17 cellular contexts compared by ENCODE assay signal in the genomic region with DNA sequence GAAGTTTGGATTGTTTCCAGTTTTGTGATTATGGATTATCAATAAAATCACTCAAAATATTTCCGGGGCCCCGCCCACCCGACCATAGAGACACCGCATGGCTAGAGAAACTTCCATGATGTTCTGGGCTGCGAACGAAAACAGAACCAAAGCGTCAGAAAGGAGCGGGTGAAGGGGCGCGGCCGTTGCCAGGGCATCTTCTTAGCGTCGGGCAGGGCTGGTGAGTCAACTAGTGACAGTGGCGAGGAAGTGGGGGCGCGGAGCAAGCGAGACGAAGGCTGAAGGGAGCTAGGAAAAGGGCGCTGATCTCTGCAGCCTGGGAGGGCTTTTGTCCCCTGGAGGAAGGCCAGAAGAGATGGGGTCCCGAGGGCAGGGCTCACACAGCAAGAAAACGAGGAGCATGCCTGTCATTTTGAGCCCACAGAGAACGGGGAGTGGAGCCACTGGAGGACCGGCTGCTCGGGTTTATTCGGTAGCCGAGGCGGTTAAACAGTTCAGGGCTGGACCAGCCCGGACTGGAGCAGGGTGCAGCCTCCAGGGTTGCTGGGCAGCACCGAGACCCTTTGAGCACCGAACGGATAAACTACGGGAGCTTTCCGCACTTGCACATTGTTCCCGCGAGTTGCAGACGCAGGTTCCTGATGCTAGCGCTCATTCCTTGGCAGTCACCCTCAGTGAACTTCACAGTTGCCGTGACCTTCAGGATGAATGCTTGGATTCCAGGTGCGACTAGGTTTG.
DNase-seq lines count a peak whose midpoint lies in the region; ATAC-seq, FAIRE-seq and TF ChIP-seq lines count a peak whose summit lies in the region.
"Had no signal": no experiment of that assay in that cellular context is flagged by ENCODE, and none has a peak within 500 bp of the region (broad histone marks: within the 10 kb centered on the region; RNA-seq: fewer than 3 reads in every experiment).

No MANE protein-coding gene starts in this region.

- H3K4me3 Mint-ChIP-seq in endothelial cell (ENCODE audit: unreplicated experiment) = no peak overlapping the region
- H3K4me3 Mint-ChIP-seq: B cell had no signal

- peaks cover 6% of the 10 kb centered on the region for H3K4me1 Mint-ChIP-seq in endothelial cell (ENCODE audit: unreplicated experiment)
- H3K4me1 Mint-ChIP-seq: B cell; CD4-positive, alpha-beta memory T cell had no signal

- peak; percentile 14 for DNase-seq in DMS53 treated with DMSO at 0.1 percent for 48 hours (lab: John Stamatoyannopoulos, UW; ENCODE audit: unreplicated experiment)
- DNase-seq in GM19239 (ENCODE audit: insufficient read length, low spot score) = no peak
- DNase-seq in NCI-H774 (lab: John Stamatoyannopoulos, UW) = peak; percentile 1
- no peak for DNase-seq in testis
- DNase-seq in endothelial cell (ENCODE audit: low spot score) = no peak
- DNase-seq in GM03348 (ENCODE audit: low spot score) = no peak
- DNase-seq: CD4-positive, alpha-beta memory T cell; DND-41; GF-D8; GM23248; H7 had no signal

- H3K27ac ChIP-seq in testis = no peak overlapping the region
- H3K27ac ChIP-seq: C4-2B, GM23248 had no signal

- H3K4me3 ChIP-seq in testis = peak overlapping the region; percentile 9 to 23
- H3K4me3 ChIP-seq: GM23248 had no signal

- H3K27ac Mint-ChIP-seq in endothelial cell (ENCODE audit: unreplicated experiment) = no peak overlapping the region
- H3K27ac Mint-ChIP-seq: B cell; CD4-positive, alpha-beta memory T cell had no signal

- no peaks in the 10 kb centered on the region for H3K36me3 ChIP-seq in testis (ENCODE audit: low read depth, missing control alignments)

- no peaks in the 10 kb centered on the region for H3K9me3 Mint-ChIP-seq in endothelial cell (ENCODE audit: unreplicated experiment)

- no peak for ATAC-seq in GM19467 (IDR thresholded peaks at IDR 0.05; ENCODE audit: unreplicated experiment)
- ATAC-seq: HepG2 had no signal

- H3K27me3 ChIP-seq in testis = no peaks in the 10 kb centered on the region

- no peak for TF ChIP-seq CTCF in testis (IDR thresholded peaks at IDR 0.05)
- no peak for TF ChIP-seq CTCF in endothelial cell (IDR thresholded peaks at IDR 0.05; ENCODE audit: unreplicated experiment)

- peaks cover 1% of the 10 kb centered on the region for H3K27me3 Mint-ChIP-seq in endothelial cell (ENCODE audit: unreplicated experiment)
- H3K27me3 Mint-ChIP-seq: B cell; CD4-positive, alpha-beta memory T cell had no signal

- WGBS in testis, 2 donors = 54 to 77% methylated on average over 14 to 32 of the region's 39 CpGs

- peak; percentile 69 for FAIRE-seq in GM19239 (lab: Jason Lieb, UNC)
- FAIRE-seq: A204.1, HTR-8/SVneo had no signal

- H3K9me3 ChIP-seq in testis = no peaks in the 10 kb centered on the region

- intact Hi-C loops in testis (cut with DNase I; ENCODE audit: low total_unique reads) = no loop called here

- H3K36me3 Mint-ChIP-seq in endothelial cell (ENCODE audit: low read depth, unreplicated experiment) = no peaks in the 10 kb centered on the region
- H3K36me3 Mint-ChIP-seq: CD4-positive, alpha-beta memory T cell had no signal

- no peaks in the 10 kb centered on the region for H3K4me1 ChIP-seq in testis

- TF ChIP-seq POLR2A in testis (IDR thresholded peaks at IDR 0.05) = no peak

Comparison
In these comparisons a context has a peak if more than half of its experiments do, and no peak if none do; other contexts are left out.
1. DNase-seq: peak in DMS53 treated with DMSO at 0.1 percent for 48 hours (single experiment) and NCI-H774 (single experiment); none in GM19239 (single experiment), testis (single experiment), endothelial cell (single experiment) and GM03348 (single experiment).